Comparison of ENCODE assay signal across 31 cellular contexts in the genomic region with DNA sequence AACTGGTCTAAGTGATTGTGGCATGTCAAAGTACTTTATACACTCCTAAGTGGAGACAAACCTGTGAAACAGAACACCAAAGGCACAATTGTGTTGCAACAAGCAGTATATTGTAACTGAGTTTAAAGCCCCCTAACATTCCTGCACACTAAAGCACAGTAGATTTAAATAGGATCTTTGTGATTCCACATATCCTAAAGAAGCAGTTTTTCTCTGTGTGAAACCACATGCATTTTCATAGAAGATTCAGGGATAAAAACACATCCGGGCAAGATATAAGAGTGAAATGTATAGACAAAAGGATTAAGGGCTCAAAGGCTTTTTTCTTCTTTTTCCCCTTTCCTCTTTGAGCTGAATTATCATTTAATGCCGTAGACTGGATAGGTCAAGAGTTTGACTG.
"Had no signal": no experiment of that assay in that cellular context is flagged by ENCODE, and none has a peak within 500 bp of the region (broad histone marks: within the 10 kb centered on the region; RNA-seq: fewer than 3 reads in every experiment).

No MANE protein-coding gene starts in this region.

- H3K4me3 ChIP-seq: adrenal gland, body of pancreas, colonic mucosa, gastrocnemius medialis had no signal

- H3K36me3 Mint-ChIP-seq: activated CD4-positive, alpha-beta memory T cell treated with anti-CD3 and anti-CD28 coated beads for 36 hours; activated CD8-positive, alpha-beta memory T cell treated with anti-CD3 and anti-CD28 coated beads, Interleukin-2, amount 10 ng/mL, durations not matched to agents 7 days and 5 days; activated naive CD4-positive, alpha-beta T cell treated with anti-CD3 and anti-CD28 coated beads, Interleukin-2, amount 50 U/mL, for 24 hours; activated naive CD8-positive, alpha-beta T cell treated with anti-CD3 and anti-CD28 coated beads for 36 hours had no signal

- H3K27ac ChIP-seq: adrenal gland, body of pancreas, colonic mucosa, gastrocnemius medialis, WERI-Rb-1 had no signal

- H3K9me3 ChIP-seq: adrenal gland, body of pancreas, colonic mucosa, gastrocnemius medialis had no signal

- DNase-seq: activated B cell treated with CpG ODN at 0.5 μM for 24 hours; activated CD4-positive, alpha-beta memory T cell treated with anti-CD3 and anti-CD28 coated beads for 36 hours; activated CD4-positive, alpha-beta T cell treated with anti-CD3 and anti-CD28 coated beads, Interleukin-2, amount 10 ng/mL, durations not matched to agents 24 days and 14 days; activated CD8-positive, alpha-beta memory T cell treated with anti-CD3 and anti-CD28 coated beads, Interleukin-2, amount 10 ng/mL, durations not matched to agents 7 days and 5 days; activated CD8-positive, alpha-beta memory T cell treated with anti-CD3 and anti-CD28 coated beads, Interleukin-2, amount 50 U/mL, for 4 hours; activated CD8-positive, alpha-beta T cell treated with anti-CD3 and anti-CD28 coated beads, Interleukin-2, amount 10 ng/mL, durations not matched to agents 7 days and 5 days; activated effector memory CD4-positive, alpha-beta T cell treated with anti-CD3 and anti-CD28 coated beads, Interleukin-2, amount 50 U/mL, for 16 hours; activated naive CD4-positive, alpha-beta T cell treated with anti-CD3 and anti-CD28 coated beads for 36 hours; activated naive CD8-positive, alpha-beta T cell treated with anti-CD3 and anti-CD28 coated beads for 36 hours; activated naive CD8-positive, alpha-beta T cell treated with anti-CD3 and anti-CD28 coated beads, Interleukin-2, amount 50 U/mL, for 24 hours; activated T-cell treated with anti-CD3 and anti-CD28 coated beads, Interleukin-2, amount 50 U/mL, for 1 hour; activated T-cell treated with anti-CD3 and anti-CD28 coated beads, Interleukin-2, amount 50 U/mL, for 48 hours; adrenal gland; amygdala; aorta; body of pancreas; caudate nucleus; colonic mucosa; effector CD8-positive, alpha-beta T cell; foreskin fibroblast; gastrocnemius medialis; glutamatergic neuron; T-helper 1 cell; T-helper 17 cell; T1000; WERI-Rb-1 had no signal

- H3K27ac Mint-ChIP-seq: activated B cell treated with CpG ODN at 0.5 μM for 24 hours; activated CD4-positive, alpha-beta memory T cell treated with anti-CD3 and anti-CD28 coated beads for 36 hours; activated CD4-positive, alpha-beta T cell treated with anti-CD3 and anti-CD28 coated beads, Interleukin-2, amount 10 ng/mL, durations not matched to agents 24 days and 14 days; activated CD8-positive, alpha-beta memory T cell treated with anti-CD3 and anti-CD28 coated beads, Interleukin-2, amount 10 ng/mL, durations not matched to agents 7 days and 5 days; activated CD8-positive, alpha-beta T cell treated with anti-CD3 and anti-CD28 coated beads, Interleukin-2, amount 10 ng/mL, durations not matched to agents 7 days and 5 days; activated naive CD4-positive, alpha-beta T cell treated with anti-CD3 and anti-CD28 coated beads for 36 hours; activated naive CD4-positive, alpha-beta T cell treated with anti-CD3 and anti-CD28 coated beads, Interleukin-2, amount 50 U/mL, for 24 hours; activated naive CD8-positive, alpha-beta T cell treated with anti-CD3 and anti-CD28 coated beads for 36 hours; activated naive CD8-positive, alpha-beta T cell treated with anti-CD3 and anti-CD28 coated beads, Interleukin-2, amount 50 U/mL, for 24 hours; activated T-helper 1 cell treated with anti-CD3 and anti-CD28 coated beads, Interleukin-12 subunit alpha, Interleukin-12 subunit beta, Interleukin-2, Interleukin-4 antibody, amounts not matched to agents 30 ng/mL and 10 ng/mL and 1 ng/mL, durations not matched to agents 14 hours and 24 hours and 36 hours; activated T-helper 2 cell treated with anti-CD3 and anti-CD28 coated beads, Interferon-gamma antibody, Interleukin-2, Interleukin-4, amounts not matched to agents 10 μg/mL and 5 μg/mL and 100 μg/mL, durations not matched to agents 14 hours and 24 hours and 36 hours; T-helper 17 cell; T-helper 2 cell treated with Interferon-gamma antibody and Interleukin-4, amounts not matched to agents 5 μg/mL and 100 μg/mL, for 36 hours had no signal

- H3K27me3 ChIP-seq: adrenal gland, body of pancreas, colonic mucosa, gastrocnemius medialis had no signal

- H3K36me3 ChIP-seq: adrenal gland, colonic mucosa, gastrocnemius medialis, WERI-Rb-1 had no signal

- H3K4me3 Mint-ChIP-seq: activated B cell treated with CpG ODN at 0.5 μM for 24 hours; activated CD4-positive, alpha-beta memory T cell treated with anti-CD3 and anti-CD28 coated beads for 36 hours; activated CD4-positive, alpha-beta T cell treated with anti-CD3 and anti-CD28 coated beads, Interleukin-2, amount 10 ng/mL, durations not matched to agents 24 days and 14 days; activated CD8-positive, alpha-beta memory T cell treated with anti-CD3 and anti-CD28 coated beads, Interleukin-2, amount 10 ng/mL, durations not matched to agents 7 days and 5 days; activated CD8-positive, alpha-beta T cell treated with anti-CD3 and anti-CD28 coated beads, Interleukin-2, amount 10 ng/mL, durations not matched to agents 7 days and 5 days; activated naive CD4-positive, alpha-beta T cell treated with anti-CD3 and anti-CD28 coated beads for 36 hours; activated naive CD4-positive, alpha-beta T cell treated with anti-CD3 and anti-CD28 coated beads, Interleukin-2, amount 50 U/mL, for 24 hours; activated naive CD8-positive, alpha-beta T cell treated with anti-CD3 and anti-CD28 coated beads for 36 hours; activated naive CD8-positive, alpha-beta T cell treated with anti-CD3 and anti-CD28 coated beads, Interleukin-2, amount 50 U/mL, for 24 hours; activated T-helper 1 cell treated with anti-CD3 and anti-CD28 coated beads, Interleukin-12 subunit alpha, Interleukin-12 subunit beta, Interleukin-2, Interleukin-4 antibody, amounts not matched to agents 30 ng/mL and 10 ng/mL and 1 ng/mL, durations not matched to agents 14 hours and 24 hours and 36 hours; T-helper 17 cell; T-helper 2 cell treated with Interferon-gamma antibody and Interleukin-4, amounts not matched to agents 5 μg/mL and 100 μg/mL, for 36 hours had no signal

- ATAC-seq: activated CD8-positive, alpha-beta memory T cell treated with anti-CD3 and anti-CD28 coated beads, Interleukin-2, amount 10 ng/mL, durations not matched to agents 7 days and 5 days; activated CD8-positive, alpha-beta T cell treated with anti-CD3 and anti-CD28 coated beads, Interleukin-2, amount 10 ng/mL, durations not matched to agents 7 days and 5 days; activated naive CD8-positive, alpha-beta T cell treated with anti-CD3 and anti-CD28 coated beads, Interleukin-2, amount 50 U/mL, for 24 hours; body of pancreas; esophagus mucosa; gastrocnemius medialis; T-helper 17 cell had no signal

- H3K4me1 ChIP-seq: body of pancreas, colonic mucosa, gastrocnemius medialis had no signal

- H3K9me3 Mint-ChIP-seq: activated B cell treated with CpG ODN at 0.5 μM for 24 hours; activated CD4-positive, alpha-beta memory T cell treated with anti-CD3 and anti-CD28 coated beads for 36 hours; activated CD4-positive, alpha-beta T cell treated with anti-CD3 and anti-CD28 coated beads, Interleukin-2, amount 10 ng/mL, durations not matched to agents 24 days and 14 days; activated naive CD4-positive, alpha-beta T cell treated with anti-CD3 and anti-CD28 coated beads for 36 hours; activated naive CD4-positive, alpha-beta T cell treated with anti-CD3 and anti-CD28 coated beads, Interleukin-2, amount 50 U/mL, for 24 hours; activated naive CD8-positive, alpha-beta T cell treated with anti-CD3 and anti-CD28 coated beads for 36 hours; activated naive CD8-positive, alpha-beta T cell treated with anti-CD3 and anti-CD28 coated beads, Interleukin-2, amount 50 U/mL, for 24 hours; activated T-helper 1 cell treated with anti-CD3 and anti-CD28 coated beads, Interleukin-12 subunit alpha, Interleukin-12 subunit beta, Interleukin-2, Interleukin-4 antibody, amounts not matched to agents 30 ng/mL and 10 ng/mL and 1 ng/mL, durations not matched to agents 14 hours and 24 hours and 36 hours; activated T-helper 2 cell treated with anti-CD3 and anti-CD28 coated beads, Interferon-gamma antibody, Interleukin-2, Interleukin-4, amounts not matched to agents 10 μg/mL and 5 μg/mL and 100 μg/mL, durations not matched to agents 14 hours and 24 hours and 36 hours; T-helper 2 cell treated with Interferon-gamma antibody and Interleukin-4, amounts not matched to agents 5 μg/mL and 100 μg/mL, for 36 hours had no signal

- H3K4me1 Mint-ChIP-seq: activated B cell treated with CpG ODN at 0.5 μM for 24 hours; activated CD4-positive, alpha-beta T cell treated with anti-CD3 and anti-CD28 coated beads, Interleukin-2, amount 10 ng/mL, durations not matched to agents 24 days and 14 days; activated CD8-positive, alpha-beta memory T cell treated with anti-CD3 and anti-CD28 coated beads, Interleukin-2, amount 10 ng/mL, durations not matched to agents 7 days and 5 days; activated naive CD4-positive, alpha-beta T cell treated with anti-CD3 and anti-CD28 coated beads, Interleukin-2, amount 50 U/mL, for 24 hours; activated naive CD8-positive, alpha-beta T cell treated with anti-CD3 and anti-CD28 coated beads for 36 hours; activated naive CD8-positive, alpha-beta T cell treated with anti-CD3 and anti-CD28 coated beads, Interleukin-2, amount 50 U/mL, for 24 hours; T-helper 17 cell had no signal
